In the genomic region with DNA sequence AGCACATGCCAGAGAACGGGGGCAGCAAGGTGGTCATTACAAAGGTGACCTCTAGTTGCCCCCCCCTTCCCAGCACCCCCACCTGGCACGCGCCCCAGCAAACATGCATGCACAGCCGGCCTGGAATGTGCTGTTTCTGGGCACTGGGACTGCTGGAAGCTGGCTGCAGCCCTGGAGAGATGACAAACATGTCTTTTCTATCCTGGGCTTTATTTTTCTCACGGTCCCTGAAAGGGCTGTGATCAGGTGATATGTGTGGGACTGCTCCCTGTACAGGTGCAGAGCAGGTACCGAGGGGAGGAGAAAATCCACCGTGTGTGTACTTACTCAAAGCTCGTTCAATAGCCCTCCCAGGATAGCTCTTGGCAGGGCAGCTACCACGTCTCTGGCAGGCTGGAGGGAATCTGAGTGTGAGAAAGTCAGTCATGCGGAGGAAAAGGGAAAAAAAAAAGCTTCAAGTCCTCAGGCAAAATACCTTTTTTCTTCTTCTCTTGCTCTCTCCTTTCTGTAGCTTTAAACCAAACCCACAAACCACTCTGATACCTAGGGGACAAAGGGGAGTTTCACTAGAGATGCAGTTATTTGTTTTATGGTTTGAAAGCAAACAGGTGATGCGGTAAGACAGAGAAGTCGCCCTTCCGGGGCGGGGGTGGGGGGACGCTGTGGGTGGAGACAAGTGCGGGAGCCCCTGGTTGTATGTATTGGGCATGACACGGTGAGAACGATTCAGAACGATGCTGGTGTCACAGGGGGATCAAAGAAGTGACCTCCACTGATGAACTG, we compare ENCODE assay signal across 7 cellular contexts. TPM values are rescaled to one million over a fixed set of nuclear protein-coding genes. Genes with fewer than 3 reads are reported as not detected.
DNase-seq lines count a peak whose midpoint lies in the region; ATAC-seq and TF ChIP-seq lines count a peak whose summit lies in the region.

No MANE protein-coding gene starts in this region.

- H3K36me3 Mint-ChIP-seq in activated CD8-positive, alpha-beta T cell treated with anti-CD3 and anti-CD28 coated beads, Interleukin-2, amount 10 ng/mL, durations not matched to agents 7 days and 5 days (ENCODE audit: low read depth): no peaks in the 10 kb centered on the region
- H3K36me3 Mint-ChIP-seq in neural crest cell (ENCODE audit: low read depth): no peaks in the 10 kb centered on the region

- no peak for TF ChIP-seq POLR2A in GM18505 (IDR thresholded peaks at IDR 0.05; ENCODE audit: borderline replicate concordance, extremely low read depth, insufficient read depth, insufficient read length)

- peak; percentile 62 for DNase-seq in LNCaP clone FGC (ENCODE audit: low read depth)
- DNase-seq in activated CD8-positive, alpha-beta T cell treated with anti-CD3 and anti-CD28 coated beads, Interleukin-2, amount 10 ng/mL, durations not matched to agents 7 days and 5 days: peak; percentile 30
- no peak for DNase-seq in neural crest cell (ENCODE audit: low read depth, low spot score)
- DNase-seq in stimulated activated CD8-positive, alpha-beta memory T cell treated with anti-CD3 and anti-CD28 coated beads, Interleukin-4, amount 100 ng/mL, for 48 hours: no peak
- DNase-seq in NK-92 (lab: John Stamatoyannopoulos, UW; ENCODE audit: unreplicated experiment): no peak

- no peak overlapping the region for H3K27ac Mint-ChIP-seq in activated CD8-positive, alpha-beta T cell treated with anti-CD3 and anti-CD28 coated beads, Interleukin-2, amount 10 ng/mL, durations not matched to agents 7 days and 5 days
- H3K27ac Mint-ChIP-seq in neural crest cell (ENCODE audit: unreplicated experiment): no peak overlapping the region

- TF ChIP-seq CTCF in LNCaP clone FGC (IDR thresholded peaks at IDR 0.05; ENCODE audit: control insufficient read depth, extremely low read depth, insufficient read depth): no peak
- TF ChIP-seq CTCF in neural crest cell (conservative IDR thresholded peaks at IDR 0.05): no peak

- no peak overlapping the region for H3K4me3 Mint-ChIP-seq in activated CD8-positive, alpha-beta T cell treated with anti-CD3 and anti-CD28 coated beads, Interleukin-2, amount 10 ng/mL, durations not matched to agents 7 days and 5 days
- peak overlapping the region; percentile 65 for H3K4me3 Mint-ChIP-seq in neural crest cell

- ATAC-seq in GM18505 (IDR thresholded peaks at IDR 0.05; ENCODE audit: unreplicated experiment): peak; percentile 44
- peak; percentile 40 for ATAC-seq in GM21717 (IDR thresholded peaks at IDR 0.05; ENCODE audit: unreplicated experiment)
- ATAC-seq in activated CD8-positive, alpha-beta T cell treated with anti-CD3 and anti-CD28 coated beads, Interleukin-2, amount 10 ng/mL, durations not matched to agents 7 days and 5 days: no peak

- no peak overlapping the region for H3K4me3 ChIP-seq in LNCaP clone FGC (ENCODE audit: low read depth, low read length)

- H3K27me3 Mint-ChIP-seq in activated CD8-positive, alpha-beta T cell treated with anti-CD3 and anti-CD28 coated beads, Interleukin-2, amount 10 ng/mL, durations not matched to agents 7 days and 5 days (ENCODE audit: low read depth): peaks cover 62% of the 10 kb centered on the region
- peaks cover 55% of the 10 kb centered on the region for H3K27me3 Mint-ChIP-seq in neural crest cell (ENCODE audit: low read depth)

- H3K9me3 Mint-ChIP-seq in activated CD8-positive, alpha-beta T cell treated with anti-CD3 and anti-CD28 coated beads, Interleukin-2, amount 10 ng/mL, durations not matched to agents 7 days and 5 days (ENCODE audit: insufficient read depth): no peaks in the 10 kb centered on the region
- H3K9me3 Mint-ChIP-seq in neural crest cell: no peaks in the 10 kb centered on the region

- peaks cover 30% of the 10 kb centered on the region for H3K4me1 Mint-ChIP-seq in activated CD8-positive, alpha-beta T cell treated with anti-CD3 and anti-CD28 coated beads, Interleukin-2, amount 10 ng/mL, durations not matched to agents 7 days and 5 days (ENCODE audit: low read depth)
- peaks cover 52% of the 10 kb centered on the region for H3K4me1 Mint-ChIP-seq in neural crest cell

- POLR2A ChIA-PET in activated CD8-positive, alpha-beta T cell treated with anti-CD3 and anti-CD28 coated beads, Interleukin-2, amount 10 ng/mL, durations not matched to agents 7 days and 5 days (lab: Charles Lee): interaction anchor here (0.6 kb wide), 2 partner anchors 170 to 926 kb away, joined by 3 to 4 read pairs; no protein-coding TSS in a partner anchor

- CTCF ChIA-PET in activated CD8-positive, alpha-beta T cell treated with anti-CD3 and anti-CD28 coated beads, Interleukin-2, amount 10 ng/mL, durations not matched to agents 7 days and 5 days (lab: Charles Lee): interaction anchor here (0.7 to 0.8 kb wide), 2 partner anchors 8 to 185 kb away, joined by 3 to 4 read pairs; no protein-coding TSS in a partner anchor

RNA-seq across cellular contexts. Expression of gene HES1, which starts 5.0 kb away (rescaled TPM):
- not detected for total RNA-seq in activated CD8-positive, alpha-beta T cell treated with anti-CD3 and anti-CD28 coated beads, Interleukin-2, amount 10 ng/mL, durations not matched to agents 7 days and 5 days
- 32.6 and 36.2 TPM in 2 replicates for total RNA-seq in neural crest cell

Comparison
In these comparisons a context has a peak if more than half of its experiments do, and no peak if none do; other contexts are left out.
1. DNase-seq: peak in LNCaP clone FGC (single experiment) and activated CD8-positive, alpha-beta T cell treated with anti-CD3 and anti-CD28 coated beads, Interleukin-2, amount 10 ng/mL, durations not matched to agents 7 days and 5 days (single experiment); none in neural crest cell (single experiment), stimulated activated CD8-positive, alpha-beta memory T cell treated with anti-CD3 and anti-CD28 coated beads, Interleukin-4, amount 100 ng/mL, for 48 hours (single experiment) and NK-92 (single experiment).
2. RNA of gene HES1, which starts 5.0 kb away (total RNA-seq): 32.6 to 36.2 TPM in neural crest cell; not detected in activated CD8-positive, alpha-beta T cell treated with anti-CD3 and anti-CD28 coated beads, Interleukin-2, amount 10 ng/mL, durations not matched to agents 7 days and 5 days; every median in the first group is over 10 times any median in the second.